In the genomic region with DNA sequence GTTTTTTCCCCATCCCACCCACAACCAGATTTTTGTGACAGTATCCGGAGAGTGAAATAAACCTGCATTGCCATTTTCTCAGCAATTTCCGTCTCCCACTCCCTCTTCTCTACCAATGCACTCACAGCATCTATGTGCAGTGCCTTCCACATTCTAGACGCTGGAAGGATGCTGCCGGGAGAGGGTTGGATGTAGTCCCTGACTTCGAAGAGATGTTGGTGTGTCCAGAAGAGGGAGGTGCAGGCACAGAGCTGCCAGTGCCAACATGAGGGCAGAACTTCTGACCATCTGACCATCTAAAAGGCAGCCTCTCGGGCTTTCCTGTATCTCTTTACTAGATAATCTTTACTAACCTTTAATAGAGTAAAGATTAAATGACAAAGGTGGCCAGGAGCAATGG, we compare ENCODE assay signal across 29 cellular contexts.
"Had no signal": no experiment of that assay in that cellular context is flagged by ENCODE, and none has a peak within 500 bp of the region (broad histone marks: within the 10 kb centered on the region; RNA-seq: fewer than 3 reads in every experiment).

No MANE protein-coding gene starts in this region.

- H3K4me3 ChIP-seq: adrenal gland, body of pancreas, colonic mucosa, dorsolateral prefrontal cortex, esophagus squamous epithelium, gastroesophageal sphincter had no signal

- H3K36me3 ChIP-seq: adrenal gland, colonic mucosa, esophagus squamous epithelium, gastroesophageal sphincter had no signal

- H3K4me1 ChIP-seq: adrenal gland, colonic mucosa, gastroesophageal sphincter had no signal

- H3K27ac ChIP-seq: adrenal gland, body of pancreas, colonic mucosa, dorsolateral prefrontal cortex, esophagus squamous epithelium, gastroesophageal sphincter had no signal

- H3K27me3 ChIP-seq: adrenal gland, body of pancreas, colonic mucosa, dorsolateral prefrontal cortex, esophagus squamous epithelium had no signal

- H3K9me3 ChIP-seq: adrenal gland, body of pancreas, colonic mucosa, esophagus squamous epithelium, gastroesophageal sphincter had no signal

- ATAC-seq: activated CD4-positive, alpha-beta T cell treated with anti-CD3 and anti-CD28 coated beads for 36 hours; activated CD8-positive, alpha-beta memory T cell treated with anti-CD3 and anti-CD28 coated beads, Interleukin-2, amount 10 ng/mL, durations not matched to agents 7 days and 5 days; activated CD8-positive, alpha-beta T cell treated with anti-CD3 and anti-CD28 coated beads, Interleukin-2, amount 10 ng/mL, durations not matched to agents 7 days and 5 days; activated naive CD8-positive, alpha-beta T cell treated with anti-CD3 and anti-CD28 coated beads, Interleukin-2, amount 50 U/mL, for 24 hours; gastroesophageal sphincter; T-helper 17 cell had no signal

- DNase-seq: activated CD4-positive, alpha-beta memory T cell treated with anti-CD3 and anti-CD28 coated beads for 36 hours; activated CD4-positive, alpha-beta T cell treated with anti-CD3 and anti-CD28 coated beads for 36 hours; activated CD4-positive, alpha-beta T cell treated with anti-CD3 and anti-CD28 coated beads, Interleukin-2, amount 10 ng/mL, durations not matched to agents 24 days and 14 days; activated CD4-positive, CD25-positive, alpha-beta regulatory T cell; activated CD4-positive, CD25-positive, alpha-beta regulatory T cell treated with anti-CD3 and anti-CD28 coated beads, Interleukin-2, amount 50 U/mL, for 72 hours; activated CD8-positive, alpha-beta memory T cell treated with anti-CD3 and anti-CD28 coated beads, Interleukin-2, amount 10 ng/mL, durations not matched to agents 7 days and 5 days; activated CD8-positive, alpha-beta memory T cell treated with anti-CD3 and anti-CD28 coated beads, Interleukin-2, amount 50 U/mL, for 4 hours; activated CD8-positive, alpha-beta T cell treated with anti-CD3 and anti-CD28 coated beads, Interleukin-2, amount 10 ng/mL, durations not matched to agents 7 days and 5 days; activated effector memory CD4-positive, alpha-beta T cell treated with anti-CD3 and anti-CD28 coated beads, Interleukin-2, amount 50 U/mL, for 16 hours; activated naive CD4-positive, alpha-beta T cell treated with anti-CD3 and anti-CD28 coated beads for 36 hours; activated naive CD8-positive, alpha-beta T cell treated with anti-CD3 and anti-CD28 coated beads for 36 hours; activated naive CD8-positive, alpha-beta T cell treated with anti-CD3 and anti-CD28 coated beads, Interleukin-2, amount 50 U/mL, for 24 hours; activated T-cell treated with anti-CD3 and anti-CD28 coated beads, Interleukin-2, amount 50 U/mL, for 1 hour; activated T-cell treated with anti-CD3 and anti-CD28 coated beads, Interleukin-2, amount 50 U/mL, for 48 hours; amygdala; aorta; body of pancreas; caudate nucleus; colonic mucosa; dorsolateral prefrontal cortex; effector memory CD4-positive, alpha-beta T cell; erythroblast; esophagus squamous epithelium; foreskin melanocyte; T-helper 1 cell; T-helper 17 cell; T1000 had no signal
